1 cellular context compared by ENCODE assay signal in the genomic region with DNA sequence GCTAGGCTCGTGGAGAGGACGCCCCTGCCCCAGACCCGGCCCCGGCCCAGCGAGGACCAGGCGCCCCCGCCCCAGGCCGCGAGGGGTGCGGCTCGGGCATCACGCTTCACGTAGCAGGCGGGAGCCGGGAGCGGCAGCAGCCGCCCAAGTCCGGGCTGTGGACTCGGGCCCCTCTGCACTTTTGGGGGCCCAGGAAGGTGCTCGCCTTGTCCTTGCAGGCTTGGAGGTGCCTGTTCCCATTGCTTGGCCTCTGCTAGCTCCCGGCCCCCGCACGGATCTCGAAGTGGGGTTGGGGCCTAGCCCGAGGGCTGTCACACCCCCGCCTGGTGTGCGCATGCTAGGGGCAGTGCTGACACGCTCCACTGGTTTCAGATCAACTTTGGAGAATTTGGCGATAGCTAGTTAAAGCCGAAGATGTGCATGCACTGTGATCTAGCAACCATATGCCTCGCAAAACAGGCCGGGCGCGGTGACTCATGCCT.
TF ChIP-seq lines count a peak whose summit lies in the region.

No MANE protein-coding gene starts in this region.

TF ChIP-seq in GM12878, 131 proteins besides CTCF, POLR2A, EP300 and RAD21 (continued from another document):
- TF ChIP-seq, protein P1, sequence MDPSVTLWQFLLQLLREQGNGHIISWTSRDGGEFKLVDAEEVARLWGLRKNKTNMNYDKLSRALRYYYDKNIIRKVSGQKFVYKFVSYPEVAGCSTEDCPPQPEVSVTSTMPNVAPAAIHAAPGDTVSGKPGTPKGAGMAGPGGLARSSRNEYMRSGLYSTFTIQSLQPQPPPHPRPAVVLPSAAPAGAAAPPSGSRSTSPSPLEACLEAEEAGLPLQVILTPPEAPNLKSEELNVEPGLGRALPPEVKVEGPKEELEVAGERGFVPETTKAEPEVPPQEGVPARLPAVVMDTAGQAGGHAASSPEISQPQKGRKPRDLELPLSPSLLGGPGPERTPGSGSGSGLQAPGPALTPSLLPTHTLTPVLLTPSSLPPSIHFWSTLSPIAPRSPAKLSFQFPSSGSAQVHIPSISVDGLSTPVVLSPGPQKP (IDR thresholded peaks at IDR 0.05; ENCODE audit: low read depth, low read length), result no peak
- TF ChIP-seq PAX5 (IDR thresholded peaks at IDR 0.05; ENCODE audit: borderline replicate concordance, low read depth, low read length), result peak; percentile 71; the same call in 1 of the 2 replicates
TF ChIP-seq in GM12878: peak in this region for 1.
